Comparison of ENCODE assay signal across 25 cellular contexts in genomic region chr9:38180631-38181030, GRCh38.
DNase-seq lines count a peak whose midpoint lies in the region; ATAC-seq and TF ChIP-seq lines count a peak whose summit lies in the region.
"Had no signal": no experiment of that assay in that cellular context is flagged by ENCODE, and none has a peak within 500 bp of the region (broad histone marks: within the 10 kb centered on the region; RNA-seq: fewer than 3 reads in every experiment).

No MANE protein-coding gene starts in this region.

- H3K27me3 Mint-ChIP-seq in MCF 10A (ENCODE audit: insufficient read depth, unreplicated experiment) (no peaks in the 10 kb centered on the region), endodermal cell (ENCODE audit: insufficient read depth) (peaks cover 10% of the 10 kb centered on the region)

- H3K23ac ChIP-seq in mesenchymal stem cell (ENCODE audit: low read length in 2 of 2) = no peak overlapping the region

- 86% methylated on average over 2 of the region's 3 CpGs for WGBS in mammary epithelial cell (ENCODE audit: low coverage, missing lambda C conversion rate)
- 93 to 97% methylated on average over 3 of the region's 3 CpGs for WGBS in endodermal cell (ENCODE audit: insufficient coverage in 1 of 2, insufficient read length in 1 of 2), 2 experiments
- 98% methylated on average over 3 of the region's 3 CpGs for WGBS in mesenchymal stem cell
- 75% methylated on average over 3 of the region's 3 CpGs for WGBS in suprapubic skin

- H3K4me3 Mint-ChIP-seq in MCF 10A (ENCODE audit: unreplicated experiment) (no peak overlapping the region), endodermal cell (no peak overlapping the region)
- H3K4me3 Mint-ChIP-seq: CD4-positive, alpha-beta memory T cell; GM23338; HFFc6 had no signal

- no peaks in the 10 kb centered on the region for H4K20me1 ChIP-seq in mammary epithelial cell (ENCODE audit: insufficient read depth, low read length)

- H3K9ac ChIP-seq in mammary epithelial cell (ENCODE audit: insufficient read depth, low read length) (no peak overlapping the region), endodermal cell (ENCODE audit: extremely low read depth, low read length, poor library complexity, severe bottlenecking) (no peak overlapping the region), mesenchymal stem cell (ENCODE audit: low read length) (peak overlapping the region; percentile 42)
- H3K9ac ChIP-seq: KMS-11 had no signal

- H3K4me1 ChIP-seq in mammary epithelial cell (ENCODE audit: insufficient read depth, low read length) (peaks cover 20% of the 10 kb centered on the region), endodermal cell (ENCODE audit: control insufficient read depth, insufficient read depth, low read length) (no peaks in the 10 kb centered on the region), mesenchymal stem cell (ENCODE audit: control insufficient read depth, insufficient read depth, low read depth, low read length) (peaks cover 17% of the 10 kb centered on the region), suprapubic skin (peaks cover 4% of the 10 kb centered on the region)

- no peak for TF ChIP-seq CTCF in mammary epithelial cell (conservative IDR thresholded peaks at IDR 0.05 in 1 of 2, IDR thresholded peaks at IDR 0.05 in 1 of 2; ENCODE audit: extremely low read depth in 1 of 2, insufficient read depth in 1 of 2, low read depth in 1 of 2, low read length in 2 of 2)
- no peak for TF ChIP-seq CTCF in MCF 10A (IDR thresholded peaks at IDR 0.05; ENCODE audit: unreplicated experiment)
- TF ChIP-seq CTCF in endodermal cell (conservative IDR thresholded peaks at IDR 0.05) = no peak
- no peak for TF ChIP-seq CTCF in suprapubic skin (IDR thresholded peaks at IDR 0.05)

- no peak overlapping the region for H4K8ac ChIP-seq in mesenchymal stem cell (ENCODE audit: low read length)

- H2BK12ac ChIP-seq in mesenchymal stem cell (ENCODE audit: low read length in 2 of 2) = no peak overlapping the region

- H3K27ac ChIP-seq in mammary epithelial cell (ENCODE audit: insufficient read depth, low read depth, low read length) (no peak overlapping the region), endodermal cell (ENCODE audit: low read depth, low read length) (no peak overlapping the region), mesenchymal stem cell (ENCODE audit: low read length, poor library complexity, severe bottlenecking) (no peak overlapping the region), suprapubic skin (no peak overlapping the region)
- H3K27ac ChIP-seq: KMS-11, PC-9, SJCRH30 had no signal

- DNase-seq in mammary epithelial cell = peak; percentile 7
- DNase-seq in MCF 10A (ENCODE audit: unreplicated experiment) = no peak
- peak; percentile 27 for DNase-seq in endodermal cell
- no peak for DNase-seq in mesenchymal stem cell
- DNase-seq in suprapubic skin (ENCODE audit: low spot score in 2 of 2) = no peak
- DNase-seq in activated T-cell treated with anti-CD3 and anti-CD28 coated beads, Interleukin-2, amount 50 U/mL, for 48 hours = no peak
- DNase-seq: C1 segment of cervical spinal cord; CD4-positive, alpha-beta memory T cell; COR-L47; DMS53; HFFc6; NCI-H1048; NCI-H1417; NCI-H1694; NCI-H2029 treated with DMSO at 0.1 percent for 48 hours; NCI-H446; NCI-H526 treated with DMSO at 0.1 percent for 48 hours; PC-9; SJCRH30 had no signal

- TF ChIP-seq EP300 in suprapubic skin (IDR thresholded peaks at IDR 0.05) = no peak

- H2BK5ac ChIP-seq in mesenchymal stem cell (ENCODE audit: low read depth, low read length, poor library complexity, severe bottlenecking) = no peak overlapping the region

- H3K14ac ChIP-seq in mesenchymal stem cell (ENCODE audit: low read length in 2 of 2) = no peak overlapping the region

- no peaks in the 10 kb centered on the region for H3K79me1 ChIP-seq in mesenchymal stem cell (replicated peaks; ENCODE audit: low read length, poor library complexity, severe bottlenecking)

- CTCF ChIA-PET in mammary epithelial cell (lab: Charles Lee; ENCODE audit: low non-redundant PET) (no interaction called here), MCF 10A (lab: Yijun Ruan, JAX) (interaction anchor here (0.6 to 1.2 kb wide), 3 partner anchors 18 to 905 kb away, joined by 3 to 5 read pairs (median 5); no protein-coding TSS in a partner anchor)

- ATAC-seq in HG03521 (IDR thresholded peaks at IDR 0.05; ENCODE audit: unreplicated experiment) = no peak
- ATAC-seq: GM23338, Right ventricle myocardium inferior, SK-N-SH treated with all-trans-retinoic acid at 6 μM for 48 hours had no signal

- no peak overlapping the region for H2BK120ac ChIP-seq in mesenchymal stem cell (ENCODE audit: low read depth, low read length)

- no peaks in the 10 kb centered on the region for H3K36me3 Mint-ChIP-seq in MCF 10A (ENCODE audit: insufficient read depth, unreplicated experiment)
- peaks cover 2% of the 10 kb centered on the region for H3K36me3 Mint-ChIP-seq in endodermal cell (ENCODE audit: low read depth)
- H3K36me3 Mint-ChIP-seq: CD4-positive, alpha-beta memory T cell had no signal

- H3K27ac Mint-ChIP-seq in MCF 10A (ENCODE audit: low read depth, unreplicated experiment) = no peak overlapping the region
- no peak overlapping the region for H3K27ac Mint-ChIP-seq in endodermal cell
- H3K27ac Mint-ChIP-seq: CD4-positive, alpha-beta memory T cell; GM23338; HFFc6 had no signal

- POLR2A ChIA-PET in MCF 10A (lab: Yijun Ruan, JAX) = no interaction called here

- H3K27me3 ChIP-seq in mammary epithelial cell (ENCODE audit: insufficient read depth, low read length) (no peaks in the 10 kb centered on the region), endodermal cell (ENCODE audit: control insufficient read depth, insufficient read depth, low read length, poor library complexity, severe bottlenecking) (no peaks in the 10 kb centered on the region), mesenchymal stem cell (ENCODE audit: control insufficient read depth in 1 of 2, insufficient read depth in 1 of 2, low read length in 2 of 2) (no peaks in the 10 kb centered on the region), suprapubic skin (no peaks in the 10 kb centered on the region)
- H3K27me3 ChIP-seq: SJCRH30 had no signal

- H3K9me3 ChIP-seq in mammary epithelial cell (replicated peaks; ENCODE audit: insufficient read depth, low read length) (no peaks in the 10 kb centered on the region), endodermal cell (ENCODE audit: control insufficient read depth, low read length) (no peaks in the 10 kb centered on the region), mesenchymal stem cell (ENCODE audit: control insufficient read depth, low read length) (no peaks in the 10 kb centered on the region), suprapubic skin (no peaks in the 10 kb centered on the region)
- H3K9me3 ChIP-seq: HAP-1, SJCRH30 had no signal

- H3K4ac ChIP-seq in mesenchymal stem cell (ENCODE audit: low read depth in 1 of 2, low read length in 2 of 2) = no peak overlapping the region

- dilution Hi-C loops in mammary epithelial cell (cut with HindIII; ENCODE audit: low sequenced_read_pairs) = loop anchor here (5.0 kb wide), 1 partner anchor 67 kb away; no protein-coding TSS in a partner anchor

- BruUV-seq in mammary epithelial cell (replicated peaks; lab: Mats Ljungman, UMichigan) = no TSS peak
- BruUV-seq in MCF 10A (replicated peaks; lab: Mats Ljungman, UMichigan) = no TSS peak

- no peaks in the 10 kb centered on the region for H3K36me3 ChIP-seq in mammary epithelial cell (ENCODE audit: insufficient read depth, low read length)
- H3K36me3 ChIP-seq in endodermal cell (ENCODE audit: control insufficient read depth, insufficient read depth, low read length) = no peaks in the 10 kb centered on the region
- no peaks in the 10 kb centered on the region for H3K36me3 ChIP-seq in mesenchymal stem cell (ENCODE audit: control insufficient read depth in 1 of 2, insufficient read depth in 2 of 2, low read depth in 1 of 2, low read length in 2 of 2)
- H3K36me3 ChIP-seq in suprapubic skin = no peaks in the 10 kb centered on the region
- H3K36me3 ChIP-seq: HAP-1, SJCRH30 had no signal

- H3K79me2 ChIP-seq in mammary epithelial cell (ENCODE audit: insufficient read depth, low read length) = no peaks in the 10 kb centered on the region

- H3K18ac ChIP-seq in mesenchymal stem cell (ENCODE audit: low read depth in 1 of 2, low read length in 2 of 2) = no peak overlapping the region

- in situ Hi-C loops in mammary epithelial cell (cut with MboI; ENCODE audit: low sequenced_read_pairs in 2 of 2) = no loop called here

- H2AFZ ChIP-seq in mammary epithelial cell (ENCODE audit: low read depth, low read length) (no peak overlapping the region), mesenchymal stem cell (ENCODE audit: low read depth, low read length) (no peak overlapping the region)
- H2AFZ ChIP-seq: GM23338, PC-9 had no signal

- H4K91ac ChIP-seq in mesenchymal stem cell (ENCODE audit: low read length) = no peak overlapping the region

- peaks cover 13% of the 10 kb centered on the region for H3K4me1 Mint-ChIP-seq in MCF 10A (ENCODE audit: insufficient read depth, unreplicated experiment)
- peaks cover 13% of the 10 kb centered on the region for H3K4me1 Mint-ChIP-seq in endodermal cell

- H3K4me3 ChIP-seq in mammary epithelial cell (replicated peaks in 1 of 3; ENCODE audit: insufficient read depth in 1 of 3, low read depth in 2 of 3, low read length in 3 of 3) (no peak overlapping the region), endodermal cell (ENCODE audit: low read length) (no peak overlapping the region), mesenchymal stem cell (ENCODE audit: insufficient read depth in 1 of 2, low read depth in 1 of 2, low read length in 2 of 2) (peak overlapping the region in 1 of 2 experiments; percentile 21), suprapubic skin (no peak overlapping the region)
- H3K4me3 ChIP-seq: GM23338, HAP-1, PC-9, SJCRH30 had no signal

- no peaks in the 10 kb centered on the region for H3K9me3 Mint-ChIP-seq in MCF 10A (ENCODE audit: unreplicated experiment)
- peaks cover 7% of the 10 kb centered on the region for H3K9me3 Mint-ChIP-seq in endodermal cell
- H3K9me3 Mint-ChIP-seq: GM23338, HFFc6 had no signal

- TF ChIP-seq POLR2A in suprapubic skin (IDR thresholded peaks at IDR 0.05) = no peak

- no peak overlapping the region for H2BK15ac ChIP-seq in mesenchymal stem cell (ENCODE audit: low read depth, poor library complexity, severe bottlenecking)

- no peak overlapping the region for H2AK5ac ChIP-seq in mesenchymal stem cell (ENCODE audit: low read length, severe bottlenecking)

- H3K4me2 ChIP-seq in mammary epithelial cell (ENCODE audit: insufficient read depth, low read depth, low read length) (no peak overlapping the region), mesenchymal stem cell (ENCODE audit: low read length, poor library complexity, severe bottlenecking) (no peak overlapping the region)
- H3K4me2 ChIP-seq: GM23338, KMS-11, PC-9 had no signal

- intact Hi-C loops in mammary epithelial cell (cut with micrococcal nuclease) = no loop called here
- intact Hi-C loops in MCF 10A (cut with micrococcal nuclease) = no loop called here

Comparison
In these comparisons a context has a peak if more than half of its experiments do, and no peak if none do; other contexts are left out.
1. DNase-seq: peak in mammary epithelial cell (single experiment) and endodermal cell (single experiment); none in MCF 10A (single experiment), mesenchymal stem cell (single experiment), suprapubic skin (0 of 2) and activated T-cell treated with anti-CD3 and anti-CD28 coated beads, Interleukin-2, amount 50 U/mL, for 48 hours (0 of 2).